22 cellular contexts compared by ENCODE assay signal in the genomic region with DNA sequence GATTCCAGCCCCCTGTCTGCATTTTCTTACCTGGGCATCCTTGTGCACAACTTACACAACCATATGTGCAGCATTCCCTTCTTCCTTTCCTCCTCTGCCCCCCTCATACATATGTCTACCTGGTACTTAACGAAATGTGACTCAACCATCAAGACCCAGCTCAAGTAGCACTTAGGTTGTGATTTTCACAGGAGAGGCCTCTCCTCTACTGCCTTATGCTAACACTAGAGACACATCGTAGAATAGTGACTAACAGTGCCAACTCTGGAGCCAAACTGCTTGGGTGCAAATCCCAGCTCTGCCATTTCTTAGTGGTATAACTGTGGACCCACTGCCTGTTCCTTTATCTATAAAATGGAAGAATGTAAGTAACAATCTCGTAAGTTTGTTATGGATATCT.
"Had no signal": no experiment of that assay in that cellular context is flagged by ENCODE, and none has a peak within 500 bp of the region (broad histone marks: within the 10 kb centered on the region; RNA-seq: fewer than 3 reads in every experiment).

No MANE protein-coding gene starts in this region.

- H3K4me3 ChIP-seq: adrenal gland, left ventricle myocardium inferior, sigmoid colon, smooth muscle cell, testis had no signal

- DNase-seq: activated B cell treated with CpG ODN at 0.5 μM for 24 hours; activated CD4-positive, alpha-beta T cell treated with anti-CD3 and anti-CD28 coated beads for 36 hours; activated CD4-positive, alpha-beta T cell treated with anti-CD3 and anti-CD28 coated beads, Interleukin-2, amount 50 U/mL, for 4 hours; activated CD8-positive, alpha-beta memory T cell treated with anti-CD3 and anti-CD28 coated beads for 24 hours; activated CD8-positive, alpha-beta memory T cell treated with anti-CD3 and anti-CD28 coated beads, Interleukin-2, amount 50 U/mL, for 4 hours; activated T-cell treated with anti-CD3 and anti-CD28 coated beads, Interleukin-2, amount 50 U/mL, for 24 hours; adrenal gland; effector memory CD4-positive, alpha-beta T cell; foreskin keratinocyte; kidney glomerular epithelial cell; left ventricle myocardium inferior; midbrain; natural killer cell; retina; sigmoid colon; stimulated activated CD4-positive, alpha-beta T cell treated with anti-CD3 and anti-CD28 coated beads, Interleukin-4, amount 100 ng/mL, for 1 hour; stimulated activated naive CD4-positive, alpha-beta T cell; T1000; testis; trophoblast cell had no signal

- H3K36me3 ChIP-seq: adrenal gland, left ventricle myocardium inferior, sigmoid colon had no signal

- ATAC-seq: activated CD4-positive, alpha-beta T cell treated with anti-CD3 and anti-CD28 coated beads for 36 hours; activated T-helper 17 cell treated with anti-CD3 and anti-CD28 coated beads, Interleukin-2, amount 50 U/mL, for 72 hours; foreskin keratinocyte; natural killer cell had no signal

- H3K9me3 ChIP-seq: adrenal gland, left ventricle myocardium inferior, sigmoid colon, testis had no signal

- H3K27me3 ChIP-seq: adrenal gland, foreskin keratinocyte, sigmoid colon, testis had no signal

- H3K4me1 ChIP-seq: adrenal gland, foreskin keratinocyte, left ventricle myocardium inferior, sigmoid colon, testis had no signal

- H3K27ac ChIP-seq: adrenal gland, foreskin keratinocyte, left ventricle myocardium inferior, sigmoid colon, testis had no signal
